ENCODE assay signal across 24 cellular contexts in genomic region chr11:92696076-92696475, GRCh38.
"Had no signal": no experiment of that assay in that cellular context is flagged by ENCODE, and none has a peak within 500 bp of the region (broad histone marks: within the 10 kb centered on the region; RNA-seq: fewer than 3 reads in every experiment).

No MANE protein-coding gene starts in this region.

- H3K27me3 Mint-ChIP-seq: IgD-negative memory B cell had no signal

- H3K4me2 ChIP-seq: KMS-11, SK-N-SH had no signal

- H3K9ac ChIP-seq: KMS-11, SK-N-SH had no signal

- H3K36me3 Mint-ChIP-seq: IgD-negative memory B cell had no signal

- H3K4me3 Mint-ChIP-seq: IgD-negative memory B cell had no signal

- ATAC-seq: K562, Panc1 had no signal

- H3K9me3 Mint-ChIP-seq: IgD-negative memory B cell had no signal

- DNase-seq: Kasumi-1, MV-4-11, NCI-H1048, NCI-H1105, NCI-H1417, NCI-H1436 treated with DMSO at 0.1 percent for 48 hours, NCI-H1694, NCI-H187 treated with DMSO at 0.1 percent for 48 hours, NCI-H2029 treated with DMSO at 0.1 percent for 48 hours, NCI-H2171 treated with DMSO at 0.1 percent for 48 hours, NCI-H2227 treated with DMSO at 0.1 percent for 48 hours, NCI-H524, NCI-H526 treated with DMSO at 0.1 percent for 48 hours, NCI-H774, SHP77, SK-N-SH, SW 1271 had no signal

- H3K9me2 ChIP-seq: SK-N-SH had no signal

- H3K9me3 ChIP-seq: SK-N-SH had no signal

- H3K27ac ChIP-seq: HL-60, KMS-11, RWPE1 had no signal

- FAIRE-seq: HTR-8/SVneo, K562 had no signal

- H3K4me3 ChIP-seq: K562 had no signal

- H3K27ac Mint-ChIP-seq: IgD-negative memory B cell had no signal
